9 cellular contexts compared by ENCODE assay signal in the genomic region with DNA sequence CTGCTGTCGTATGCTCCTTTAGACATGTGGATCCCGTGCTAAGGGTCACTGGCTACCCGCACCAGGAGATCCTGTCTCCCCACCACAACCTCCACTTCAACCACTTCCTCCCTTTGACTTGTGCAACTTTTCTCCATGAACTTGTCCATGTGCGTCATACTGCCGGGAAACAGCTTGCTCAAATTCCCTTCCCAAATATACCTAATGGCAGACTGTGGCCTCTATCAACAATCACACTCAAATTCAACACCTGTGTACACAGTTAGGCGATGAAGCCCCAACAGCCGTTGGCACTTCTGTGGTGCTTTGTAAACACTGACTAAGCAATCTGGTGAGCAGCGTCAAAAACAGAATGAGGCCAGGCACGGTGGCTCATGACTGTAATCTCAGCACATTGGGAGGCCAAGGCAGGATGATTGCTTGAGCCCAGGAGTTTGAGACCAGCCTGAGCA. TPM values are rescaled to one million over a fixed set of nuclear protein-coding genes. Genes with fewer than 3 reads are reported as not detected.
A peak's percentile ranks its signal among the peaks of the same experiment; 100 is the strongest.
DNase-seq lines count a peak whose midpoint lies in the region; ATAC-seq and TF ChIP-seq lines count a peak whose summit lies in the region.
"Had no signal": no experiment of that assay in that cellular context is flagged by ENCODE, and none has a peak within 500 bp of the region (broad histone marks: within the 10 kb centered on the region; RNA-seq: fewer than 3 reads in every experiment).

No MANE protein-coding gene starts in this region.

- H3K27me3 ChIP-seq in breast epithelium = peaks cover 0 to 14% of the 10 kb centered on the region in 2 donors
- no peaks in the 10 kb centered on the region for H3K27me3 ChIP-seq in upper lobe of left lung
- H3K27me3 ChIP-seq in ascending aorta = no peaks in the 10 kb centered on the region

- no peak overlapping the region for H3K4me3 Mint-ChIP-seq in activated T-cell treated with anti-CD3 and anti-CD28 coated beads, Interleukin-2, amount 50 U/mL, for 72 hours
- no peak overlapping the region for H3K4me3 Mint-ChIP-seq in activated T-cell treated with anti-CD3 and anti-CD28 coated beads, Interleukin-2, amount 50 U/mL, for 4 hours

- peaks cover 6% of the 10 kb centered on the region for H3K27me3 Mint-ChIP-seq in activated T-cell treated with anti-CD3 and anti-CD28 coated beads, Interleukin-2, amount 50 U/mL, for 72 hours (ENCODE audit: low read depth)
- no peaks in the 10 kb centered on the region for H3K27me3 Mint-ChIP-seq in activated T-cell treated with anti-CD3 and anti-CD28 coated beads, Interleukin-2, amount 50 U/mL, for 4 hours (ENCODE audit: low read depth)

- TF ChIP-seq CTCF in breast epithelium (IDR thresholded peaks at IDR 0.05) (no peak), upper lobe of left lung (IDR thresholded peaks at IDR 0.05) (no peak), ascending aorta (IDR thresholded peaks at IDR 0.05) (no peak)

- H3K36me3 ChIP-seq in breast epithelium (no peaks in the 10 kb centered on the region), upper lobe of left lung (no peaks in the 10 kb centered on the region), ascending aorta (no peaks in the 10 kb centered on the region)

- DNase-seq in activated T-cell treated with anti-CD3 and anti-CD28 coated beads, Interleukin-2, amount 50 U/mL, for 72 hours = no peak
- no peak for DNase-seq in activated T-cell treated with anti-CD3 and anti-CD28 coated beads, Interleukin-2, amount 50 U/mL, for 4 hours
- DNase-seq in NCI-H2196 (lab: John Stamatoyannopoulos, UW; ENCODE audit: unreplicated experiment) (peak; percentile 84), breast epithelium (ENCODE audit: low spot score in 2 of 2) (peak; percentile 20 to 45), upper lobe of left lung (peak in 1 of 2 donors; percentile 75), ascending aorta (ENCODE audit: low spot score in 2 of 2) (no peak), SW 1271 (lab: John Stamatoyannopoulos, UW) (no peak), left cardiac atrium (no peak)
- DNase-seq: activated effector memory CD4-positive, alpha-beta T cell treated with anti-CD3 and anti-CD28 coated beads, Interleukin-2, amount 50 U/mL, for 16 hours had no signal

- no peak overlapping the region for H3K4me3 ChIP-seq in breast epithelium
- H3K4me3 ChIP-seq in upper lobe of left lung = no peak overlapping the region
- no peak overlapping the region for H3K4me3 ChIP-seq in ascending aorta

- peak; percentile 25 to 93 (median 66) for TF ChIP-seq EP300 in upper lobe of left lung (IDR thresholded peaks at IDR 0.05)

- peak; percentile 46 to 58 for ATAC-seq in activated T-cell treated with anti-CD3 and anti-CD28 coated beads, Interleukin-2, amount 50 U/mL, for 72 hours (replicated peaks in 1 of 2)
- no peak for ATAC-seq in activated T-cell treated with anti-CD3 and anti-CD28 coated beads, Interleukin-2, amount 50 U/mL, for 4 hours
- peak; percentile 36 to 73 for ATAC-seq in upper lobe of left lung (ENCODE audit: low FRiP score in 2 of 2)
- ATAC-seq in left cardiac atrium = no peak

- H3K9me3 ChIP-seq in breast epithelium (no peaks in the 10 kb centered on the region), upper lobe of left lung (no peaks in the 10 kb centered on the region), ascending aorta (no peaks in the 10 kb centered on the region)

- H3K36me3 Mint-ChIP-seq in activated T-cell treated with anti-CD3 and anti-CD28 coated beads, Interleukin-2, amount 50 U/mL, for 72 hours (ENCODE audit: insufficient read depth in 2 of 2) = no peaks in the 10 kb centered on the region
- H3K36me3 Mint-ChIP-seq in activated T-cell treated with anti-CD3 and anti-CD28 coated beads, Interleukin-2, amount 50 U/mL, for 4 hours (ENCODE audit: insufficient read depth) = peaks cover 4% of the 10 kb centered on the region

- no peaks in the 10 kb centered on the region for H3K9me3 Mint-ChIP-seq in activated T-cell treated with anti-CD3 and anti-CD28 coated beads, Interleukin-2, amount 50 U/mL, for 72 hours
- H3K9me3 Mint-ChIP-seq in activated T-cell treated with anti-CD3 and anti-CD28 coated beads, Interleukin-2, amount 50 U/mL, for 4 hours = no peaks in the 10 kb centered on the region

- no peak for TF ChIP-seq POLR2A in breast epithelium (IDR thresholded peaks at IDR 0.05)
- TF ChIP-seq POLR2A in upper lobe of left lung (IDR thresholded peaks at IDR 0.05) = no peak

- whole genome bisulfite sequencing in upper lobe of left lung, 2 donors = 53 to 56% methylated on average over 9 of the region's 9 CpGs

- H3K27ac Mint-ChIP-seq in activated T-cell treated with anti-CD3 and anti-CD28 coated beads, Interleukin-2, amount 50 U/mL, for 72 hours = no peak overlapping the region

- peaks cover 12% of the 10 kb centered on the region for H3K4me1 Mint-ChIP-seq in activated T-cell treated with anti-CD3 and anti-CD28 coated beads, Interleukin-2, amount 50 U/mL, for 72 hours (ENCODE audit: low read depth)
- peaks cover 5% of the 10 kb centered on the region for H3K4me1 Mint-ChIP-seq in activated T-cell treated with anti-CD3 and anti-CD28 coated beads, Interleukin-2, amount 50 U/mL, for 4 hours (ENCODE audit: low read depth)

- no peaks in the 10 kb centered on the region for H3K4me1 ChIP-seq in breast epithelium
- peaks cover 0 to 5% (median 0%) of the 10 kb centered on the region in 4 donors for H3K4me1 ChIP-seq in upper lobe of left lung
- no peaks in the 10 kb centered on the region for H3K4me1 ChIP-seq in ascending aorta

- intact Hi-C loops in breast epithelium (cut with DNase I; ENCODE audit: low total_unique reads) (no loop called here), ascending aorta (cut with DNase I) (no loop called here), left cardiac atrium (cut with DNase I) (no loop called here)

- peak overlapping the region in 1 of 2 donors; percentile 57 for H3K27ac ChIP-seq in breast epithelium
- peak overlapping the region in 1 of 4 donors; percentile 43 for H3K27ac ChIP-seq in upper lobe of left lung
- no peak overlapping the region for H3K27ac ChIP-seq in ascending aorta

RNA-seq across cellular contexts. Expression of gene CD99L2, which starts 49.5 kb away (rescaled TPM):
- 10 to 100 TPM; 12.4 to 18.3 TPM for total RNA-seq in activated T-cell treated with anti-CD3 and anti-CD28 coated beads, Interleukin-2, amount 50 U/mL, for 72 hours
- total RNA-seq in activated T-cell treated with anti-CD3 and anti-CD28 coated beads, Interleukin-2, amount 50 U/mL, for 4 hours = 1 to 10 TPM; 7.9 to 8.2 (median 8.2) TPM
- total RNA-seq in breast epithelium = 10 to 100 TPM; 28.1 to 81.4 (median 32.1) TPM
- 10 to 100 TPM; 16.8 to 41.6 (median 34.9) TPM for total RNA-seq in upper lobe of left lung
- total RNA-seq in ascending aorta = 83.4 TPM
- total RNA-seq in left cardiac atrium = 10 to 100 TPM; 61.0 to 62.6 TPM

Comparison
In these comparisons a context has a peak if more than half of its experiments do, and no peak if none do; other contexts are left out.
1. ATAC-seq: peak in activated T-cell treated with anti-CD3 and anti-CD28 coated beads, Interleukin-2, amount 50 U/mL, for 72 hours (2 of 2) and upper lobe of left lung (2 of 2); none in activated T-cell treated with anti-CD3 and anti-CD28 coated beads, Interleukin-2, amount 50 U/mL, for 4 hours (0 of 2) and left cardiac atrium (0 of 2).
2. DNase-seq: peak in NCI-H2196 (single experiment) and breast epithelium (2 of 2); none in activated T-cell treated with anti-CD3 and anti-CD28 coated beads, Interleukin-2, amount 50 U/mL, for 72 hours (0 of 2), activated T-cell treated with anti-CD3 and anti-CD28 coated beads, Interleukin-2, amount 50 U/mL, for 4 hours (single experiment), ascending aorta (0 of 2), SW 1271 (0 of 2) and left cardiac atrium (single experiment).